Comparison of ENCODE assay signal across 8 cellular contexts in the genomic region with DNA sequence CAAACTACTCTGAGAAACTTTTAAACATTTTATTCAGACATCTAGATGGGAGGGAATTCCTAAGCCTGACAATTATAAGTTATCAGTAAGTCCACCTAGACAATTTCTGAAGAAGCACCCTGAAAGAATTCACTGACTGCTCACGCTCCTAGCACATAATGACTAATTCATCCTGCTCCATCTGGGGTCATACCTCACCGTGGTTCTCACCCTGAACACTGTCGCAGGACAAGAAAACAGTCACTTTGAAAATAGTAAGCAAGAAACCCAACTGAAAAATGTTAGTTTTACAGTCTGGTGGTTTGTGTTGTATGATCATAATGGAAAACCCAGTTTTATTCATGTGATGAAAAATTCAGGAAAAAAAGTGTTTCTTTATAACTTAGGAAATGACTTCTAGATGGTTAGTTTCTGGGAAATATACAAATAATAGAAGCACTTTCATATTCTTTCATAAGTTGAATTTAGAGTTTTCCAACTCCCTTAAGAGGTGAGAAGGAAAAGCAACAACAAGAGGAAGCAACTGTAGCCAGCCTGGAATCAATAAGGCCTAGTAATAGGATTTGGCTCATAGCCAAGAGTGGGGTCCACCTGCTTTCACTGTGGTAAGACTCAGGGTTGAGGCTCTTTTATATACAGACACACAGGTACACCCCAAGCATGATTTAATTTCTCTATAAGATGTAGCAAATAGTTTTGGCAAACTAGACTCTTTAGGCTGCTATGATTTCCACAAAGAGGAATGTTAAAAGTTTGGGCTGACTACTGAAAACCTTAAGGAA.
DNase-seq lines count a peak whose midpoint lies in the region; ATAC-seq and TF ChIP-seq lines count a peak whose summit lies in the region.

No MANE protein-coding gene starts in this region.

- no peaks in the 10 kb centered on the region for H3K36me3 ChIP-seq in right atrium auricular region

- ATAC-seq in GM19043 (IDR thresholded peaks at IDR 0.05; ENCODE audit: low read depth, unreplicated experiment) (peak; percentile 50), HG03565 (IDR thresholded peaks at IDR 0.05; ENCODE audit: unreplicated experiment) (peak; percentile 52)
- peak; percentile 81 for ATAC-seq in activated naive CD8-positive, alpha-beta T cell treated with anti-CD3 and anti-CD28 coated beads, Interleukin-2, amount 50 U/mL, for 24 hours

- H3K4me3 ChIP-seq in AG10803 (ENCODE audit: low read length) (no peak overlapping the region), right atrium auricular region (no peak overlapping the region)

- H3K4me1 ChIP-seq in right atrium auricular region: peaks cover 0 to 60% of the 10 kb centered on the region in 2 donors

- no peaks in the 10 kb centered on the region for H3K27me3 ChIP-seq in right atrium auricular region

- H3K4me1 Mint-ChIP-seq in activated naive CD8-positive, alpha-beta T cell treated with anti-CD3 and anti-CD28 coated beads, Interleukin-2, amount 50 U/mL, for 24 hours: peaks cover 98% of the 10 kb centered on the region
- peaks cover 99% of the 10 kb centered on the region for H3K4me1 Mint-ChIP-seq in stimulated activated naive CD8-positive, alpha-beta T cell treated with anti-CD3 and anti-CD28 coated beads, Interleukin-15, Interleukin-2, amounts not matched to agents 100 ng/mL and 50 ng/mL, for 24 hours (ENCODE audit: low read depth)

- H3K4me3 Mint-ChIP-seq in activated naive CD8-positive, alpha-beta T cell treated with anti-CD3 and anti-CD28 coated beads, Interleukin-2, amount 50 U/mL, for 24 hours: peak overlapping the region; percentile 60
- peak overlapping the region; percentile 65 for H3K4me3 Mint-ChIP-seq in stimulated activated naive CD8-positive, alpha-beta T cell treated with anti-CD3 and anti-CD28 coated beads, Interleukin-15, Interleukin-2, amounts not matched to agents 100 ng/mL and 50 ng/mL, for 24 hours

- peak; percentile 60 for DNase-seq in AG10803 (ENCODE audit: low read depth)
- no peak for DNase-seq in activated naive CD8-positive, alpha-beta T cell treated with anti-CD3 and anti-CD28 coated beads, Interleukin-2, amount 50 U/mL, for 24 hours
- no peak for DNase-seq in right atrium auricular region (ENCODE audit: low spot score)
- no peak for DNase-seq in OCI-M2 (lab: John Stamatoyannopoulos, UW; ENCODE audit: unreplicated experiment)
- no peak for DNase-seq in NCI-H128 (lab: John Stamatoyannopoulos, UW; ENCODE audit: unreplicated experiment)

- TF ChIP-seq CTCF in AG10803 (conservative IDR thresholded peaks at IDR 0.05; ENCODE audit: low read length): no peak
- no peak for TF ChIP-seq CTCF in right atrium auricular region (IDR thresholded peaks at IDR 0.05)

- H3K36me3 Mint-ChIP-seq in activated naive CD8-positive, alpha-beta T cell treated with anti-CD3 and anti-CD28 coated beads, Interleukin-2, amount 50 U/mL, for 24 hours (ENCODE audit: low read depth): peaks cover 5% of the 10 kb centered on the region
- peaks cover 24% of the 10 kb centered on the region for H3K36me3 Mint-ChIP-seq in stimulated activated naive CD8-positive, alpha-beta T cell treated with anti-CD3 and anti-CD28 coated beads, Interleukin-15, Interleukin-2, amounts not matched to agents 100 ng/mL and 50 ng/mL, for 24 hours (ENCODE audit: low read depth)

- no peaks in the 10 kb centered on the region for H3K27me3 Mint-ChIP-seq in activated naive CD8-positive, alpha-beta T cell treated with anti-CD3 and anti-CD28 coated beads, Interleukin-2, amount 50 U/mL, for 24 hours
- H3K27me3 Mint-ChIP-seq in stimulated activated naive CD8-positive, alpha-beta T cell treated with anti-CD3 and anti-CD28 coated beads, Interleukin-15, Interleukin-2, amounts not matched to agents 100 ng/mL and 50 ng/mL, for 24 hours: no peaks in the 10 kb centered on the region

- H3K9me3 ChIP-seq in right atrium auricular region: no peaks in the 10 kb centered on the region

- H3K27ac Mint-ChIP-seq in activated naive CD8-positive, alpha-beta T cell treated with anti-CD3 and anti-CD28 coated beads, Interleukin-2, amount 50 U/mL, for 24 hours: peak overlapping the region; percentile 96
- H3K27ac Mint-ChIP-seq in stimulated activated naive CD8-positive, alpha-beta T cell treated with anti-CD3 and anti-CD28 coated beads, Interleukin-15, Interleukin-2, amounts not matched to agents 100 ng/mL and 50 ng/mL, for 24 hours: peak overlapping the region; percentile 98

- H3K9me3 Mint-ChIP-seq in activated naive CD8-positive, alpha-beta T cell treated with anti-CD3 and anti-CD28 coated beads, Interleukin-2, amount 50 U/mL, for 24 hours: no peaks in the 10 kb centered on the region
- H3K9me3 Mint-ChIP-seq in stimulated activated naive CD8-positive, alpha-beta T cell treated with anti-CD3 and anti-CD28 coated beads, Interleukin-15, Interleukin-2, amounts not matched to agents 100 ng/mL and 50 ng/mL, for 24 hours: no peaks in the 10 kb centered on the region

- peak overlapping the region in 1 of 2 donors; percentile 18 for H3K27ac ChIP-seq in right atrium auricular region
